19 cellular contexts compared by ENCODE assay signal in the genomic region with DNA sequence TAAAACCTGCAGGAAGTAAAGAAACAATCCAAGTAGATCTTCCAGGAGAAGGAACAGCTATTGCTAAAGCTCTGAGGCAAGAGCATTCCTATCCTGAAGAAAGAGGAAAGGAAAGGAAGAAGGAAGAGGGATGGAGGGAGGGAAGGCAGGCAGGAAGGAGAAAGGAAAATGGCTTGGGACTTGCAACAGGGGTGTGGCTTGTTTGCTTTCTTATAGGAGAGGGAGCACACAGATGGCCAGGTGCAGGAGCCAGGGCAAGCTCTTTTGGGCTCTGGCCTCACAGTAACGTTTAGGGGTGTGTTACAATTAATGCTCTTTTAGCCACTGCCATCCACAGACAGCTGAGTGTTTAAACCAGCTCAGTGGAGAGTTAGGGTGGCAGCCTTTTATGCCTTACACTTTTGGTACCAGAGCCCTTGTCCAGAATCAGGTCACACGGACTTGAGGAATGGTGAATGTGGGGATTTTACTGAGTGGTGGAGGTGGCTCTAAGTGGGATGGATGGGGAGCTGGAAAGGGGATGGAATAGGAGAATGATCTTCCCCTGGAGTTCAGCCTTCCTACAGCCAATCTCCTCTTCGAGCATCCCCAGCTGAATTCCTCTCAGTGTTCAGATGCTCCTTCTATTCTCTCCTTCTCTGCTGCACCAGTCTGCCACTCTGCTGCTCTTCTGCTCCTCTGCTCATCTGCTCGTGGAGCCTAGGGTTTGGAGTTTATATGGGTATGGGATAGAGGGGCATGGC.
DNase-seq lines count a peak whose midpoint lies in the region; ATAC-seq and TF ChIP-seq lines count a peak whose summit lies in the region.
"Had no signal": no experiment of that assay in that cellular context is flagged by ENCODE, and none has a peak within 500 bp of the region (broad histone marks: within the 10 kb centered on the region; RNA-seq: fewer than 3 reads in every experiment).

No MANE protein-coding gene starts in this region.

- no peak for DNase-seq in activated T-cell treated with anti-CD3 and anti-CD28 coated beads, Interleukin-2, amount 50 U/mL, for 72 hours
- no peak for DNase-seq in activated T-cell treated with anti-CD3 and anti-CD28 coated beads, Interleukin-2, amount 50 U/mL, for 48 hours
- no peak for DNase-seq in CD8-positive, alpha-beta T cell
- no peak for DNase-seq in T-cell
- no peak for DNase-seq in mucosa of descending colon
- no peak for DNase-seq in hepatocyte (ENCODE audit: low spot score)
- DNase-seq in DMS153 (lab: John Stamatoyannopoulos, UW): no peak
- DNase-seq: ACHN, C1 segment of cervical spinal cord, DMS79 treated with DMSO at 0.1 percent for 48 hours, H9, NCI-H1417 treated with DMSO at 0.1 percent for 48 hours, NCI-H187 treated with DMSO at 0.1 percent for 48 hours, NCI-H226, NCI-H524 treated with DMSO at 0.1 percent for 48 hours, RPMI8226, SHP77 treated with DMSO at 0.1 percent for 48 hours had no signal

- no peaks in the 10 kb centered on the region for H3K79me2 ChIP-seq in hepatocyte

- H3K4me3 Mint-ChIP-seq in activated T-cell treated with anti-CD3 and anti-CD28 coated beads, Interleukin-2, amount 50 U/mL, for 72 hours: peak overlapping the region in 1 of 2 donors; percentile 19
- H3K4me3 Mint-ChIP-seq in CD8-positive, alpha-beta T cell: no peak overlapping the region
- H3K4me3 Mint-ChIP-seq in T-cell: no peak overlapping the region
- H3K4me3 Mint-ChIP-seq: H9 had no signal

- no peak for ATAC-seq in activated T-cell treated with anti-CD3 and anti-CD28 coated beads, Interleukin-2, amount 50 U/mL, for 72 hours (replicated peaks in 1 of 2)
- ATAC-seq in CD8-positive, alpha-beta T cell: no peak
- ATAC-seq in T-cell (replicated peaks in 1 of 4): no peak
- peak; percentile 60 for ATAC-seq in mucosa of descending colon
- ATAC-seq: HepG2 had no signal

- H3K4me1 ChIP-seq in CD8-positive, alpha-beta T cell (ENCODE audit: insufficient read depth, low read length): peaks cover 17% of the 10 kb centered on the region
- H3K4me1 ChIP-seq in mucosa of descending colon (ENCODE audit: low read depth): no peaks in the 10 kb centered on the region
- H3K4me1 ChIP-seq in hepatocyte (ENCODE audit: insufficient read depth): no peaks in the 10 kb centered on the region

- peak overlapping the region; percentile 81 for H3K27ac Mint-ChIP-seq in activated T-cell treated with anti-CD3 and anti-CD28 coated beads, Interleukin-2, amount 50 U/mL, for 72 hours
- H3K27ac Mint-ChIP-seq in CD8-positive, alpha-beta T cell: peak overlapping the region; percentile 33
- peak overlapping the region; percentile 66 to 74 for H3K27ac Mint-ChIP-seq in T-cell
- H3K27ac Mint-ChIP-seq: H9 had no signal

- POLR2A ChIA-PET in CD8-positive, alpha-beta T cell (lab: Charles Lee): interaction anchor here (0.6 to 1.4 kb wide), 3 partner anchors 11 to 15 kb away, joined by 3 to 4 read pairs (median 3); no protein-coding TSS in a partner anchor
- POLR2A ChIA-PET in T-cell (lab: Charles Lee): interaction anchor here in 1 of 2 donors (0.9 kb wide), 1 partner anchor 11 kb away, joined by 4 read pairs; no protein-coding TSS in a partner anchor

- H2AFZ ChIP-seq in hepatocyte: no peak overlapping the region

- H3K27me3 ChIP-seq in CD8-positive, alpha-beta T cell (ENCODE audit: insufficient read depth, low read length): no peaks in the 10 kb centered on the region
- H3K27me3 ChIP-seq in hepatocyte: no peaks in the 10 kb centered on the region

- no peak overlapping the region for H3K4me2 ChIP-seq in hepatocyte
- H3K4me2 ChIP-seq: KMS-11 had no signal

- H3K4me3 ChIP-seq in CD8-positive, alpha-beta T cell (ENCODE audit: low read depth, low read length): no peak overlapping the region
- H3K4me3 ChIP-seq in mucosa of descending colon: no peak overlapping the region
- no peak overlapping the region for H3K4me3 ChIP-seq in hepatocyte

- CTCF ChIA-PET in CD8-positive, alpha-beta T cell (lab: Charles Lee): interaction anchor here (0.6 to 2.6 kb wide), 4 partner anchors 11 to 367 kb away, joined by 3 to 12 read pairs (median 5); no protein-coding TSS in a partner anchor
- CTCF ChIA-PET in T-cell (lab: Charles Lee): interaction anchor here in 1 of 2 donors (0.8 kb wide), 1 partner anchor 10 kb away, joined by 3 read pairs; no protein-coding TSS in a partner anchor

- no peak overlapping the region for H3K27ac ChIP-seq in CD8-positive, alpha-beta T cell (ENCODE audit: low read depth, low read length)
- H3K27ac ChIP-seq in hepatocyte: no peak overlapping the region
- H3K27ac ChIP-seq: KMS-11 had no signal

- TF ChIP-seq CTCF in CD8-positive, alpha-beta T cell (IDR thresholded peaks at IDR 0.05): no peak
- TF ChIP-seq CTCF in mucosa of descending colon (IDR thresholded peaks at IDR 0.05) (no peak), hepatocyte (IDR thresholded peaks at IDR 0.05; ENCODE audit: poor library complexity) (no peak)

- no peaks in the 10 kb centered on the region for H3K9me2 ChIP-seq in hepatocyte (replicated peaks; ENCODE audit: insufficient read depth)

- H3K36me3 Mint-ChIP-seq in activated T-cell treated with anti-CD3 and anti-CD28 coated beads, Interleukin-2, amount 50 U/mL, for 72 hours (ENCODE audit: insufficient read depth in 2 of 2): peaks cover 33 to 47% of the 10 kb centered on the region in 2 donors
- H3K36me3 Mint-ChIP-seq in CD8-positive, alpha-beta T cell: no peaks in the 10 kb centered on the region
- peaks cover 5% of the 10 kb centered on the region for H3K36me3 Mint-ChIP-seq in T-cell

- 83% methylated on average over 4 of the region's 4 CpGs for WGBS in hepatocyte (ENCODE audit: low lambda C conversion rate, missing lambda C conversion rate)

- intact Hi-C loops in CD8-positive, alpha-beta T cell (cut with DNase I, micrococcal nuclease): no loop called here
- intact Hi-C loops in mucosa of descending colon (cut with DNase I, micrococcal nuclease): no loop called here

- H3K36me3 ChIP-seq in CD8-positive, alpha-beta T cell (ENCODE audit: insufficient read depth, low read length): no peaks in the 10 kb centered on the region
- no peaks in the 10 kb centered on the region for H3K36me3 ChIP-seq in mucosa of descending colon (ENCODE audit: low read depth)
- H3K36me3 ChIP-seq in hepatocyte (replicated peaks; ENCODE audit: insufficient read depth, low read depth): no peaks in the 10 kb centered on the region

- H3K9me3 ChIP-seq in CD8-positive, alpha-beta T cell (ENCODE audit: low read length): no peaks in the 10 kb centered on the region
- H3K9me3 ChIP-seq in mucosa of descending colon (no peaks in the 10 kb centered on the region), hepatocyte (ENCODE audit: low read depth) (no peaks in the 10 kb centered on the region)

- H3K9me3 Mint-ChIP-seq in activated T-cell treated with anti-CD3 and anti-CD28 coated beads, Interleukin-2, amount 50 U/mL, for 72 hours: peaks cover 11 to 13% of the 10 kb centered on the region in 2 donors
- H3K9me3 Mint-ChIP-seq in CD8-positive, alpha-beta T cell: no peaks in the 10 kb centered on the region
- peaks cover 0 to 11% (median 0%) of the 10 kb centered on the region in 3 donors for H3K9me3 Mint-ChIP-seq in T-cell

- no peaks in the 10 kb centered on the region for H4K20me1 ChIP-seq in hepatocyte (ENCODE audit: insufficient read depth, poor library complexity, severe bottlenecking)

- H3K27me3 Mint-ChIP-seq in activated T-cell treated with anti-CD3 and anti-CD28 coated beads, Interleukin-2, amount 50 U/mL, for 72 hours (ENCODE audit: low read depth): no peaks in the 10 kb centered on the region
- no peaks in the 10 kb centered on the region for H3K27me3 Mint-ChIP-seq in CD8-positive, alpha-beta T cell (ENCODE audit: low read depth)
- no peaks in the 10 kb centered on the region for H3K27me3 Mint-ChIP-seq in T-cell

- peaks cover 82% of the 10 kb centered on the region for H3K4me1 Mint-ChIP-seq in activated T-cell treated with anti-CD3 and anti-CD28 coated beads, Interleukin-2, amount 50 U/mL, for 72 hours (ENCODE audit: low read depth)
- H3K4me1 Mint-ChIP-seq in CD8-positive, alpha-beta T cell (ENCODE audit: low read depth): peaks cover 35% of the 10 kb centered on the region
- H3K4me1 Mint-ChIP-seq in T-cell: peaks cover 47 to 63% (median 61%) of the 10 kb centered on the region in 3 donors
